Comparison of ENCODE assay signal across 11 cellular contexts in the genomic region with DNA sequence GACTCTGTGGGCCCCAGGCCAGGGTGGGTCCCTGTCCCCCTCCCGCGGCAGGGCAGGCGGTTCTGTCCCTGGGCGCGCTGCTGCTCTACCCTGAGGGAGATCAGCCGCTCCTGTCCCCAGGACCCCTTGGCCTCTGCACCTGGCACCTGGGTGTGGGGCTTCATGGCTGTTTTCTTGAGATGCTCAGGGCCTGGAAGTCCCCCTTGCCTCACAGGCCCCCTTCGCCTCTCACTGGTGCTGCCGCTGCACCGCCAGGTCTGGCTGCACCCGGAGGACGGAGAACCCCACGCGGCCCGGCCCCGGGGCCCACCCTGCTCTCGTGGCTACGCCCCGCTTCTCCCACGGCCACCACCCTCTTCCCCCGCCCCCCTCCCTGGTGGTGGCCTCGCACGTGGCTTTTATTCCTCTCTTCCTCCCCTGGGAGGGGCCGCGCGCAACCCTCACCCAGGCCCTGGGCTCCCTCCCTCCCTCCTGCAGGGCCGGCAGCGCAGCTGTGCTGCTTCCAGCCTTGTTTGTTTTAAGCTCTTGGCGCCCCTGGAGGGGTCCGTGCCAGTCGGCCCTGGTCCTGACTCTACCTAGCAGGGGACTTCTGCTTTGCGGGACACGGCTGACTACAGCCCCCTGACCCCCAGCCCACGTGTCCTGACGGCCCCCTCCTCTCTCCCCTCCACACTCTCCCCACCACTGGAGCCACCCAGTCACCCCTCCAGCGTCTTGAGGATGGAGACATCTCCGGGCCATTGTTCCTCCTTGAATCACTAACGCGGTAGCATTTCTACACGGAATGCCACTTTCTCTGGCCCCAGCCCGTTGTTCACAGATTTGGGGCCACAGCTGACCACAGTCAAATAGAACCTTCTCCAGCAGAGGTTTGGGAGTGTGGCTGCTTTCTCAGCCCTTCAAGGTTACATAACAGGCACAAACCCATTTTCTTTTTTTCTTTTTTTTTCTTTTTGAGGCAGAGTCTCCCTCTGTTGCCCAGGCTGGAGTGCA. TPM values are rescaled to one million over a fixed set of nuclear protein-coding genes. Genes with fewer than 3 reads are reported as not detected.
DNase-seq lines count a peak whose midpoint lies in the region; ATAC-seq, FAIRE-seq and TF ChIP-seq lines count a peak whose summit lies in the region.
"Had no signal": no experiment of that assay in that cellular context is flagged by ENCODE, and none has a peak within 500 bp of the region (broad histone marks: within the 10 kb centered on the region; RNA-seq: fewer than 3 reads in every experiment).

No MANE protein-coding gene starts in this region.

- DNase-seq in activated T-cell treated with anti-CD3 and anti-CD28 coated beads, Interleukin-2, amount 50 U/mL, for 72 hours = peak in 1 of 2 donors; percentile 13
- no peak for DNase-seq in activated T-cell treated with anti-CD3 and anti-CD28 coated beads, Interleukin-2, amount 50 U/mL, for 24 hours
- peak; percentile 5 for DNase-seq in activated naive CD8-positive, alpha-beta T cell treated with anti-CD3 and anti-CD28 coated beads, Interleukin-2, amount 50 U/mL, for 24 hours
- DNase-seq in left lobe of liver (ENCODE audit: low spot score) (peak; percentile 35), stomach (peak; percentile 17), G401 (ENCODE audit: low spot score) (no peak), D721Med (ENCODE audit: insufficient read length, low spot score) (no peak)
- DNase-seq: BE2C, gastrocnemius medialis had no signal

- H3K9me3 Mint-ChIP-seq in activated T-cell treated with anti-CD3 and anti-CD28 coated beads, Interleukin-2, amount 50 U/mL, for 72 hours = no peaks in the 10 kb centered on the region
- H3K9me3 Mint-ChIP-seq in activated T-cell treated with anti-CD3 and anti-CD28 coated beads, Interleukin-2, amount 50 U/mL, for 24 hours = no peaks in the 10 kb centered on the region
- H3K9me3 Mint-ChIP-seq in activated naive CD8-positive, alpha-beta T cell treated with anti-CD3 and anti-CD28 coated beads, Interleukin-2, amount 50 U/mL, for 24 hours = no peaks in the 10 kb centered on the region

- peaks cover 4% of the 10 kb centered on the region for H3K4me1 Mint-ChIP-seq in activated T-cell treated with anti-CD3 and anti-CD28 coated beads, Interleukin-2, amount 50 U/mL, for 72 hours (ENCODE audit: low read depth)
- H3K4me1 Mint-ChIP-seq in activated T-cell treated with anti-CD3 and anti-CD28 coated beads, Interleukin-2, amount 50 U/mL, for 24 hours (ENCODE audit: low read depth) = peaks cover 4% of the 10 kb centered on the region
- peaks cover 3% of the 10 kb centered on the region for H3K4me1 Mint-ChIP-seq in activated naive CD8-positive, alpha-beta T cell treated with anti-CD3 and anti-CD28 coated beads, Interleukin-2, amount 50 U/mL, for 24 hours

- no peak for TF ChIP-seq EP300 in stomach (IDR thresholded peaks at IDR 0.05)

- no peaks in the 10 kb centered on the region for H3K9me3 ChIP-seq in stomach
- H3K9me3 ChIP-seq: BE2C, gastrocnemius medialis had no signal

- H3K36me3 Mint-ChIP-seq in activated T-cell treated with anti-CD3 and anti-CD28 coated beads, Interleukin-2, amount 50 U/mL, for 72 hours (ENCODE audit: insufficient read depth in 2 of 2) = no peaks in the 10 kb centered on the region
- no peaks in the 10 kb centered on the region for H3K36me3 Mint-ChIP-seq in activated T-cell treated with anti-CD3 and anti-CD28 coated beads, Interleukin-2, amount 50 U/mL, for 24 hours (ENCODE audit: low read depth)
- no peaks in the 10 kb centered on the region for H3K36me3 Mint-ChIP-seq in activated naive CD8-positive, alpha-beta T cell treated with anti-CD3 and anti-CD28 coated beads, Interleukin-2, amount 50 U/mL, for 24 hours (ENCODE audit: low read depth)

- H3K4me3 Mint-ChIP-seq in activated T-cell treated with anti-CD3 and anti-CD28 coated beads, Interleukin-2, amount 50 U/mL, for 72 hours = peak overlapping the region; percentile 37 to 43
- no peak overlapping the region for H3K4me3 Mint-ChIP-seq in activated T-cell treated with anti-CD3 and anti-CD28 coated beads, Interleukin-2, amount 50 U/mL, for 24 hours
- H3K4me3 Mint-ChIP-seq in activated naive CD8-positive, alpha-beta T cell treated with anti-CD3 and anti-CD28 coated beads, Interleukin-2, amount 50 U/mL, for 24 hours = no peak overlapping the region

- no peak for TF ChIP-seq CTCF in stomach (IDR thresholded peaks at IDR 0.05)
- TF ChIP-seq CTCF in D721Med (IDR thresholded peaks at IDR 0.05; ENCODE audit: insufficient read depth, missing control alignments) = no peak

- intact Hi-C loops in stomach (cut with DNase I; ENCODE audit: low total_unique reads) = no loop called here

- H3K4me3 ChIP-seq in stomach = peak overlapping the region in 3 of 4 donors; percentile 8 to 39 (median 17)
- H3K4me3 ChIP-seq: gastrocnemius medialis had no signal

- ATAC-seq in activated T-cell treated with anti-CD3 and anti-CD28 coated beads, Interleukin-2, amount 50 U/mL, for 72 hours (replicated peaks in 1 of 2) = peak; percentile 41 to 66
- peak; percentile 21 for ATAC-seq in activated naive CD8-positive, alpha-beta T cell treated with anti-CD3 and anti-CD28 coated beads, Interleukin-2, amount 50 U/mL, for 24 hours
- no peak for ATAC-seq in left lobe of liver
- no peak for ATAC-seq in HG03342 (IDR thresholded peaks at IDR 0.05; ENCODE audit: unreplicated experiment)
- ATAC-seq: gastrocnemius medialis had no signal

- FAIRE-seq in D721Med (lab: Jason Lieb, UNC) = no peak

- no peaks in the 10 kb centered on the region for H3K36me3 ChIP-seq in stomach
- H3K36me3 ChIP-seq: BE2C, gastrocnemius medialis had no signal

- in situ Hi-C loops in G401 (cut with HindIII; ENCODE audit: low sequenced_read_pairs) = no loop called here

- WGBS in stomach, 5 donors = 15 to 30% (median 17%) methylated on average over 31 to 40 of the region's 40 CpGs

- no peak for TF ChIP-seq POLR2A in stomach (IDR thresholded peaks at IDR 0.05)

- H3K27ac Mint-ChIP-seq in activated T-cell treated with anti-CD3 and anti-CD28 coated beads, Interleukin-2, amount 50 U/mL, for 72 hours = no peak overlapping the region
- no peak overlapping the region for H3K27ac Mint-ChIP-seq in activated T-cell treated with anti-CD3 and anti-CD28 coated beads, Interleukin-2, amount 50 U/mL, for 24 hours
- H3K27ac Mint-ChIP-seq in activated naive CD8-positive, alpha-beta T cell treated with anti-CD3 and anti-CD28 coated beads, Interleukin-2, amount 50 U/mL, for 24 hours = no peak overlapping the region

- peaks cover 15% of the 10 kb centered on the region for H3K27me3 Mint-ChIP-seq in activated T-cell treated with anti-CD3 and anti-CD28 coated beads, Interleukin-2, amount 50 U/mL, for 72 hours (ENCODE audit: low read depth)
- peaks cover 46% of the 10 kb centered on the region for H3K27me3 Mint-ChIP-seq in activated T-cell treated with anti-CD3 and anti-CD28 coated beads, Interleukin-2, amount 50 U/mL, for 24 hours
- peaks cover 21% of the 10 kb centered on the region for H3K27me3 Mint-ChIP-seq in activated naive CD8-positive, alpha-beta T cell treated with anti-CD3 and anti-CD28 coated beads, Interleukin-2, amount 50 U/mL, for 24 hours

- no peak overlapping the region for H3K27ac ChIP-seq in stomach
- H3K27ac ChIP-seq: gastrocnemius medialis had no signal

- H3K27me3 ChIP-seq in stomach = peaks cover 0 to 19% (median 0%) of the 10 kb centered on the region in 3 donors
- H3K27me3 ChIP-seq: BE2C had no signal

- H3K4me1 ChIP-seq in stomach = peaks cover 0 to 12% (median 9%) of the 10 kb centered on the region in 4 donors
- H3K4me1 ChIP-seq: BE2C, gastrocnemius medialis had no signal

RNA-seq across cellular contexts. Expression of a gene that starts 20.6 kb away (rescaled TPM):
- total RNA-seq in activated T-cell treated with anti-CD3 and anti-CD28 coated beads, Interleukin-2, amount 50 U/mL, for 72 hours = not detected
- total RNA-seq in left lobe of liver (not detected), stomach (not detected)
- under 1 TPM in 1 of 3 donors, not detected in 2; 0.25 TPM for polyA plus RNA-seq in stomach
- not detected in 2 replicates for total RNA-seq in G401 (2014; rRNA removed; shearing (Covaris generic))
- total RNA-seq: gastrocnemius medialis, NCI-H460 had no signal

RNA-seq across cellular contexts. Expression of a gene that starts 22.8 kb away (rescaled TPM):
- not detected for total RNA-seq in activated T-cell treated with anti-CD3 and anti-CD28 coated beads, Interleukin-2, amount 50 U/mL, for 72 hours
- total RNA-seq in left lobe of liver (not detected), stomach (not detected)
- under 1 TPM in 1 of 3 donors, not detected in 2; 0.30 TPM for polyA plus RNA-seq in stomach
- total RNA-seq in G401 (2014; rRNA removed; shearing (Covaris generic)) = not detected in 2 replicates
- total RNA-seq: gastrocnemius medialis, NCI-H460 had no signal

Comparison
In these comparisons a context has a peak if more than half of its experiments do, and no peak if none do; other contexts are left out.
1. H3K4me3 Mint-ChIP-seq: peak in activated T-cell treated with anti-CD3 and anti-CD28 coated beads, Interleukin-2, amount 50 U/mL, for 72 hours (2 of 2); none in activated T-cell treated with anti-CD3 and anti-CD28 coated beads, Interleukin-2, amount 50 U/mL, for 24 hours (single experiment) and activated naive CD8-positive, alpha-beta T cell treated with anti-CD3 and anti-CD28 coated beads, Interleukin-2, amount 50 U/mL, for 24 hours (single experiment).
2. ATAC-seq: peak in activated T-cell treated with anti-CD3 and anti-CD28 coated beads, Interleukin-2, amount 50 U/mL, for 72 hours (2 of 2) and activated naive CD8-positive, alpha-beta T cell treated with anti-CD3 and anti-CD28 coated beads, Interleukin-2, amount 50 U/mL, for 24 hours (single experiment); none in left lobe of liver (single experiment) and HG03342 (single experiment).
3. DNase-seq: peak in activated naive CD8-positive, alpha-beta T cell treated with anti-CD3 and anti-CD28 coated beads, Interleukin-2, amount 50 U/mL, for 24 hours (single experiment), left lobe of liver (single experiment) and stomach (single experiment); none in activated T-cell treated with anti-CD3 and anti-CD28 coated beads, Interleukin-2, amount 50 U/mL, for 24 hours (single experiment), G401 (single experiment) and D721Med (single experiment).